In genomic region chr1:214028569-214028968, GRCh38 we compare ENCODE assay signal across 3 cellular contexts.
TF ChIP-seq lines count a peak whose summit lies in the region.

No MANE protein-coding gene starts in this region.

TF ChIP-seq in GM23338, 12 proteins besides CTCF, POLR2A, EP300 and RAD21:
- TF ChIP-seq ZNF114 (CRISPR knock-in tag; IDR thresholded peaks at IDR 0.05), result no peak

TF ChIP-seq in WTC11, 78 proteins besides CTCF, POLR2A, EP300 and RAD21:
- TF ChIP-seq ERG (CRISPR knock-in tag; IDR thresholded peaks at IDR 0.05), result no peak
- TF ChIP-seq KAT7 (CRISPR knock-in tag; IDR thresholded peaks at IDR 0.05; ENCODE audit: borderline replicate concordance), result no peak
- no peak for TF ChIP-seq SMAD4 (CRISPR knock-in tag; IDR thresholded peaks at IDR 0.05)

TF ChIP-seq in HepG2, 621 proteins besides CTCF, POLR2A, EP300 and RAD21 (continues in another document):
- TF ChIP-seq ZBTB33 (CRISPR knock-in tag; IDR thresholded peaks at IDR 0.05) (no peak), ATF1 (CRISPR knock-in tag; IDR thresholded peaks at IDR 0.05) (0 out of 2 replicates have a peak, but pooled peaks have one; percentile 35), GTF3A (CRISPR knock-in tag; conservative IDR thresholded peaks at IDR 0.05) (no peak), ZNF615 (CRISPR knock-in tag; IDR thresholded peaks at IDR 0.05; ENCODE audit: borderline replicate concordance) (no peak), ZBTB26 (CRISPR knock-in tag; IDR thresholded peaks at IDR 0.05; ENCODE audit: borderline replicate concordance) (no peak), SIX1 (CRISPR knock-in tag; IDR thresholded peaks at IDR 0.05; ENCODE audit: borderline replicate concordance) (no peak), PHF21A (CRISPR knock-in tag; IDR thresholded peaks at IDR 0.05) (peak; percentile 49; the same call in 1 of the 2 replicates), ZNF589 (CRISPR knock-in tag; conservative IDR thresholded peaks at IDR 0.05) (no peak), HINFP (CRISPR knock-in tag; IDR thresholded peaks at IDR 0.05; ENCODE audit: low read depth) (no peak), ZBTB37 (CRISPR knock-in tag; IDR thresholded peaks at IDR 0.05) (no peak), ZNF558 (CRISPR knock-in tag; IDR thresholded peaks at IDR 0.05; ENCODE audit: borderline replicate concordance) (0 out of 2 replicates have a peak, but pooled peaks have one; percentile 45), ARNT2 (CRISPR knock-in tag; IDR thresholded peaks at IDR 0.05; ENCODE audit: low read depth) (no peak), MZF1 (CRISPR knock-in tag; IDR thresholded peaks at IDR 0.05; ENCODE audit: borderline replicate concordance) (no peak), ZNF230 (CRISPR knock-in tag; IDR thresholded peaks at IDR 0.05) (no peak), RAD51 (IDR thresholded peaks at IDR 0.05; ENCODE audit: borderline replicate concordance) (no peak), AFF4 (CRISPR knock-in tag; IDR thresholded peaks at IDR 0.05) (no peak), ZNF510 (CRISPR knock-in tag; IDR thresholded peaks at IDR 0.05; ENCODE audit: low read depth) (0 out of 2 replicates have a peak, but pooled peaks have one; percentile 73), ZNF574 (CRISPR knock-in tag; IDR thresholded peaks at IDR 0.05) (no peak), EEA1 (CRISPR knock-in tag; IDR thresholded peaks at IDR 0.05; ENCODE audit: borderline replicate concordance) (no peak), CHCHD3 (CRISPR knock-in tag; IDR thresholded peaks at IDR 0.05) (no peak), SNAPC5 (CRISPR knock-in tag; IDR thresholded peaks at IDR 0.05; ENCODE audit: borderline replicate concordance) (no peak), RBM22 (optimal IDR thresholded peaks at IDR 0.05; ENCODE audit: low read length) (peak; percentile 57), E2F5 (CRISPR knock-in tag; conservative IDR thresholded peaks at IDR 0.05) (no peak), BHLHE40 (IDR thresholded peaks at IDR 0.05; ENCODE audit: low read length) (no peak), ZNF331 (CRISPR knock-in tag; IDR thresholded peaks at IDR 0.05) (no peak), SALL1 (CRISPR knock-in tag; IDR thresholded peaks at IDR 0.05) (no peak), PRMT3 (CRISPR knock-in tag; IDR thresholded peaks at IDR 0.05; ENCODE audit: borderline replicate concordance, low read depth) (no peak), HCFC1 (IDR thresholded peaks at IDR 0.05; ENCODE audit: low read depth, low read length) (no peak), SP4 (CRISPR knock-in tag; IDR thresholded peaks at IDR 0.05) (no peak), GMEB1 (CRISPR knock-in tag; IDR thresholded peaks at IDR 0.05; ENCODE audit: borderline replicate concordance) (no peak), ZNF75D (CRISPR knock-in tag; IDR thresholded peaks at IDR 0.05; ENCODE audit: borderline replicate concordance) (no peak), ZMYM4 (CRISPR knock-in tag; IDR thresholded peaks at IDR 0.05) (no peak), ZNF256 (CRISPR knock-in tag; conservative IDR thresholded peaks at IDR 0.05) (no peak), HDAC2 (CRISPR knock-in tag; IDR thresholded peaks at IDR 0.05) (no peak), HOXA5 (CRISPR knock-in tag; IDR thresholded peaks at IDR 0.05) (no peak), PAF1 (CRISPR knock-in tag; IDR thresholded peaks at IDR 0.05) (0 out of 2 replicates have a peak, but pooled peaks have one; percentile 49), SNAPC4 (CRISPR knock-in tag; IDR thresholded peaks at IDR 0.05) (no peak), IKZF1 (IDR thresholded peaks at IDR 0.05) (no peak), ZNF431 (CRISPR knock-in tag; IDR thresholded peaks at IDR 0.05; ENCODE audit: borderline replicate concordance, low read depth) (0 out of 2 replicates have a peak, but pooled peaks have one; percentile 13), ZNF790 (CRISPR knock-in tag; IDR thresholded peaks at IDR 0.05; ENCODE audit: borderline replicate concordance) (no peak)
